Comparison of ENCODE assay signal across 1 cellular context in genomic region chr3:65391068-65391467, GRCh38.
TF ChIP-seq lines count a peak whose summit lies in the region.

No MANE protein-coding gene starts in this region.

TF ChIP-seq in GM23338, 12 proteins besides CTCF, POLR2A, EP300 and RAD21 (continued from another document):
- TF ChIP-seq ZNF462 (CRISPR knock-in tag; IDR thresholded peaks at IDR 0.05) (no peak), ETS1 (IDR thresholded peaks at IDR 0.05) (no peak), EZH2phosphoT487 (IDR thresholded peaks at IDR 0.05; ENCODE audit: unreplicated experiment) (no peak)
